8 cellular contexts compared by ENCODE assay signal in genomic region chr1:204422061-204422705, GRCh38. TPM values are rescaled to one million over a fixed set of nuclear protein-coding genes. Genes with fewer than 3 reads are reported as not detected.
A peak's percentile ranks its signal among the peaks of the same experiment; 100 is the strongest.
DNase-seq lines count a peak whose midpoint lies in the region; ATAC-seq, FAIRE-seq and TF ChIP-seq lines count a peak whose summit lies in the region.
"Not testable (repeated sequence)": the region's sequence is repeated elsewhere in the genome, so short reads cannot be mapped to it uniquely, and the experiment has no call there.

No MANE protein-coding gene starts in this region.

- H3K9ac ChIP-seq in IMR-90 (ENCODE audit: low read depth, low read length); K562 (ENCODE audit: insufficient read depth in 1 of 2, low read depth in 2 of 2, low read length in 2 of 2); keratinocyte (ENCODE audit: control insufficient read depth, extremely low read depth, insufficient read depth, low read length): not testable (repeated sequence)

- WGBS in A549 (ENCODE audit: missing lambda C conversion rate) = 79% methylated on average over 8 of the region's 8 CpGs
- WGBS in IMR-90 (ENCODE audit: extremely low coverage in 2 of 2, insufficient read length in 1 of 2), 2 experiments = no CpG with 5 or more reads among the region's 8 CpGs
- WGBS in K562 (ENCODE audit: insufficient coverage, low coverage, missing lambda C conversion rate) = 63% methylated on average over 8 of the region's 8 CpGs
- WGBS in psoas muscle, 3 donors = 93 to 95% (median 93%) methylated on average over 8 of the region's 8 CpGs
- WGBS in stomach, 5 donors = 87 to 95% (median 93%) methylated on average over 8 of the region's 8 CpGs

- not testable (repeated sequence) for FAIRE-seq in A549 (lab: Jason Lieb, UNC); K562 (lab: Jason Lieb, UNC); keratinocyte (lab: Jason Lieb, UNC)

- not testable (repeated sequence) for H3K4ac ChIP-seq in IMR-90 (ENCODE audit: low read depth, low read length)

- H3K4me1 Mint-ChIP-seq in activated CD4-positive, alpha-beta T cell treated with anti-CD3 and anti-CD28 coated beads for 36 hours = peaks cover 28% of the 10 kb centered on the region

- H3K4me2 ChIP-seq in A549 (peak overlapping the region; percentile 62), K562 (ENCODE audit: insufficient read depth, low read length) (peak overlapping the region; percentile 45; the same call in 1 of the 2 replicates)
- H3K4me2 ChIP-seq in IMR-90 (ENCODE audit: low read depth, low read length); keratinocyte (ENCODE audit: control insufficient read depth, extremely low read depth, insufficient read depth, low read depth, low read length): not testable (repeated sequence)

- TF ChIP-seq EP300 in A549 (IDR thresholded peaks at IDR 0.05); K562 (IDR thresholded peaks at IDR 0.05; ENCODE audit: low read length); stomach (IDR thresholded peaks at IDR 0.05): not testable (repeated sequence)

- H3K4me3 Mint-ChIP-seq in activated CD4-positive, alpha-beta T cell treated with anti-CD3 and anti-CD28 coated beads for 36 hours = not testable (repeated sequence)

- not testable (repeated sequence) for ATAC-seq in A549; IMR-90 (ENCODE audit: low read depth); activated CD4-positive, alpha-beta T cell treated with anti-CD3 and anti-CD28 coated beads for 36 hours; K562; psoas muscle

- CTCF ChIA-PET in A549 (lab: Yijun Ruan, JAX) = interaction anchor here (1.1 to 19.8 kb wide), 5 partner anchors 9 to 78 kb away, joined by 4 to 448 read pairs (median 18); partner anchors contain the start of gene PIK3C2B
- CTCF ChIA-PET in IMR-90 (lab: Yijun Ruan, JAX) = interaction anchor here (1.0 to 2.3 kb wide), 2 partner anchors 9 to 81 kb away, joined by 3 to 15 read pairs; no protein-coding TSS in a partner anchor
- CTCF ChIA-PET in activated CD4-positive, alpha-beta T cell treated with anti-CD3 and anti-CD28 coated beads for 36 hours (lab: Charles Lee) = interaction anchor here (0.9 to 2.8 kb wide), 5 partner anchors 9 to 84 kb away, joined by 3 to 12 read pairs (median 5); no protein-coding TSS in a partner anchor
- CTCF ChIA-PET in K562 (lab: Yijun Ruan, JAX; ENCODE audit: low intra/inter-chr PET ratio) = not testable (repeated sequence)

- not testable (repeated sequence) for H3K27me3 ChIP-seq in IMR-90 (ENCODE audit: control insufficient read depth, insufficient read depth, low read length); K562 (ENCODE audit: control insufficient read depth in 2 of 2, insufficient read depth in 2 of 2, low read length in 2 of 2); keratinocyte (ENCODE audit: control insufficient read depth, extremely low read depth, insufficient read depth, low read length); psoas muscle (ENCODE audit: insufficient read depth in 3 of 3, low read length in 2 of 3); stomach; vagina

- H2BK120ac ChIP-seq in IMR-90 (ENCODE audit: low read depth, low read length) = not testable (repeated sequence)

- not testable (repeated sequence) for H3K14ac ChIP-seq in IMR-90 (replicated peaks; ENCODE audit: low read depth, low read length)

- not testable (repeated sequence) for DNase-seq in A549 (ENCODE audit: low read depth in 1 of 2, low spot score in 1 of 2); IMR-90; K562 (ENCODE audit: extremely low read depth in 1 of 4, low spot score in 3 of 4); keratinocyte (ENCODE audit: low read depth, low spot score); psoas muscle; stomach
- DNase-seq in activated CD4-positive, alpha-beta T cell treated with anti-CD3 and anti-CD28 coated beads for 36 hours = peak; percentile 20
- DNase-seq in vagina (ENCODE audit: extremely low spot score in 2 of 2) = peak in 1 of 2 donors; percentile 69

- not testable (repeated sequence) for H3K27me3 Mint-ChIP-seq in activated CD4-positive, alpha-beta T cell treated with anti-CD3 and anti-CD28 coated beads for 36 hours

- TF ChIP-seq POLR2A in A549 (IDR thresholded peaks at IDR 0.05; ENCODE audit: low read length); IMR-90 (IDR thresholded peaks at IDR 0.05; ENCODE audit: low read depth, low read length); K562 (conservative IDR thresholded peaks at IDR 0.05); stomach (IDR thresholded peaks at IDR 0.05); vagina (IDR thresholded peaks at IDR 0.05): not testable (repeated sequence)

- not testable (repeated sequence) for H3K79me2 ChIP-seq in K562 (ENCODE audit: control insufficient read depth, insufficient read depth, low read length); keratinocyte (ENCODE audit: control insufficient read depth, insufficient read depth, low read length)

- not testable (repeated sequence) for TF ChIP-seq RAD21 in A549 (conservative IDR thresholded peaks at IDR 0.05 in 1 of 2, IDR thresholded peaks at IDR 0.05 in 1 of 2); IMR-90 (IDR thresholded peaks at IDR 0.05; ENCODE audit: low read length); K562 (CRISPR knock-in tag; conservative IDR thresholded peaks at IDR 0.05 in 1 of 2, IDR thresholded peaks at IDR 0.05 in 1 of 2)

- H3K9me3 Mint-ChIP-seq in activated CD4-positive, alpha-beta T cell treated with anti-CD3 and anti-CD28 coated beads for 36 hours (ENCODE audit: low read depth) = not testable (repeated sequence)

- intact Hi-C loops in IMR-90 (cut with micrococcal nuclease); activated CD4-positive, alpha-beta T cell treated with anti-CD3 and anti-CD28 coated beads for 36 hours (cut with DNase I, micrococcal nuclease); K562 (cut with micrococcal nuclease); psoas muscle (cut with DNase I); stomach (cut with DNase I; ENCODE audit: low total_unique reads); vagina (cut with DNase I): not testable (repeated sequence)

- in situ Hi-C loops in IMR-90 (cut with MboI; ENCODE audit: low sequenced_read_pairs); K562 (cut with MboI): not testable (repeated sequence)

- not testable (repeated sequence) for H2AK9ac ChIP-seq in IMR-90 (replicated peaks; ENCODE audit: low read depth, low read length, poor library complexity)

- H3K4me1 ChIP-seq in A549 = peaks cover 81% of the 10 kb centered on the region
- H3K4me1 ChIP-seq in IMR-90 (ENCODE audit: control insufficient read depth, insufficient read depth, low read length) = peaks cover 22% of the 10 kb centered on the region
- H3K4me1 ChIP-seq in K562 (replicated peaks in 1 of 2; ENCODE audit: control insufficient read depth in 2 of 2, insufficient read depth in 2 of 2, low read length in 2 of 2) = peaks cover 23 to 34% of the 10 kb centered on the region in 2 experiments
- H3K4me1 ChIP-seq in keratinocyte (ENCODE audit: control insufficient read depth, extremely low read depth, insufficient read depth, low read length) = peaks cover 41% of the 10 kb centered on the region
- peaks cover 15% of the 10 kb centered on the region for H3K4me1 ChIP-seq in psoas muscle
- peaks cover 14 to 42% (median 20%) of the 10 kb centered on the region in 4 donors for H3K4me1 ChIP-seq in stomach
- H3K4me1 ChIP-seq in vagina = peaks cover 21% of the 10 kb centered on the region

- H3K27ac Mint-ChIP-seq in activated CD4-positive, alpha-beta T cell treated with anti-CD3 and anti-CD28 coated beads for 36 hours = not testable (repeated sequence)

- H2BK15ac ChIP-seq in IMR-90 (ENCODE audit: low read depth, low read length) = not testable (repeated sequence)

- not testable (repeated sequence) for H3K79me1 ChIP-seq in IMR-90 (ENCODE audit: low read depth in 1 of 2, low read length in 2 of 2)

- H3K9me1 ChIP-seq in IMR-90 (ENCODE audit: insufficient read depth, low read length) = peaks cover 22% of the 10 kb centered on the region
- H3K9me1 ChIP-seq in K562 (ENCODE audit: control insufficient read depth, insufficient read depth, low read length); keratinocyte (ENCODE audit: control insufficient read depth, extremely low read depth, insufficient read depth, low read length): not testable (repeated sequence)

- not testable (repeated sequence) for H2AK5ac ChIP-seq in IMR-90 (ENCODE audit: low read depth, low read length)

- H2BK5ac ChIP-seq in IMR-90 (ENCODE audit: low read depth, low read length, poor library complexity, severe bottlenecking) = not testable (repeated sequence)

- not testable (repeated sequence) for H2BK20ac ChIP-seq in IMR-90 (ENCODE audit: low read depth, low read length)

- H4K20me1 ChIP-seq in IMR-90 (ENCODE audit: insufficient read depth, low read length); K562 (replicated peaks; ENCODE audit: control insufficient read depth, insufficient read depth, low read length); keratinocyte (ENCODE audit: control insufficient read depth, extremely low read depth, insufficient read depth, low read length): not testable (repeated sequence)

- H3K27ac ChIP-seq in A549 (peak overlapping the region; percentile 90 to 98), keratinocyte (ENCODE audit: control insufficient read depth, insufficient read depth, low read length) (peak overlapping the region; percentile 47), psoas muscle (peak overlapping the region; percentile 30), stomach (peak overlapping the region in 3 of 5 donors; percentile 18 to 48 (median 26)), vagina (peak overlapping the region; percentile 27)
- not testable (repeated sequence) for H3K27ac ChIP-seq in IMR-90 (ENCODE audit: insufficient read depth, low read length); K562 (ENCODE audit: extremely low read depth, low read depth, low read length)

- not testable (repeated sequence) for BruUV-seq in IMR-90 (replicated peaks; lab: Mats Ljungman, UMichigan); K562 (replicated peaks; lab: Mats Ljungman, UMichigan)

- H4K91ac ChIP-seq in IMR-90 (ENCODE audit: insufficient read depth, low read depth, low read length) = not testable (repeated sequence)

- not testable (repeated sequence) for H3K36me3 ChIP-seq in IMR-90 (ENCODE audit: control insufficient read depth, insufficient read depth, low read length); K562 (ENCODE audit: control insufficient read depth, insufficient read depth, low read length); keratinocyte (ENCODE audit: control insufficient read depth in 2 of 2, extremely low read depth in 1 of 2, insufficient read depth in 2 of 2, low read length in 2 of 2)
- H3K36me3 ChIP-seq in psoas muscle (ENCODE audit: insufficient read depth in 1 of 2, low read depth in 1 of 2) (peaks cover 5 to 61% of the 10 kb centered on the region in 2 donors), stomach (peaks cover 24 to 60% (median 52%) of the 10 kb centered on the region in 4 donors), vagina (peaks cover 0 to 27% of the 10 kb centered on the region in 2 donors)

- not testable (repeated sequence) for H4K8ac ChIP-seq in IMR-90 (ENCODE audit: low read depth in 2 of 2, low read length in 2 of 2)

- not testable (repeated sequence) for H3K56ac ChIP-seq in IMR-90 (ENCODE audit: extremely low read depth, insufficient read depth, low read length)

- peaks cover 26% of the 10 kb centered on the region for H3K36me3 Mint-ChIP-seq in activated CD4-positive, alpha-beta T cell treated with anti-CD3 and anti-CD28 coated beads for 36 hours (ENCODE audit: low read depth)

- POLR2A ChIA-PET in A549 (lab: Yijun Ruan, JAX) (interaction anchor here (0.6 to 1.1 kb wide), 3 partner anchors 9 to 94 kb away, joined by 3 to 6 read pairs (median 6); partner anchors contain the start of gene MDM4), K562 (lab: Yijun Ruan, JAX) (interaction anchor here (0.6 to 1.7 kb wide), 4 partner anchors 9 to 549 kb away, joined by 3 to 11 read pairs (median 4); partner anchors contain the start of gene MDM4)
- POLR2A ChIA-PET in IMR-90 (lab: Charles Lee; ENCODE audit: unreplicated experiment); activated CD4-positive, alpha-beta T cell treated with anti-CD3 and anti-CD28 coated beads for 36 hours (lab: Charles Lee): not testable (repeated sequence)

- dilution Hi-C loops in IMR-90 (cut with HindIII; ENCODE audit: low sequenced_read_pairs, unreplicated experiment); keratinocyte (cut with MboI; ENCODE audit: extremely low pct_ligation_motif_present, low sequenced_read_pairs): not testable (repeated sequence)

- H3K23ac ChIP-seq in IMR-90 (ENCODE audit: low read depth, low read length) = not testable (repeated sequence)

- not testable (repeated sequence) for H3K18ac ChIP-seq in IMR-90 (ENCODE audit: low read depth, low read length)

- TF ChIP-seq CTCF in A549 (IDR thresholded peaks at IDR 0.05); IMR-90 (conservative IDR thresholded peaks at IDR 0.05; ENCODE audit: low read depth, low read length); K562 (IDR thresholded peaks at IDR 0.05 in 2 of 3, conservative IDR thresholded peaks at IDR 0.05 in 1 of 3; ENCODE audit: insufficient read depth in 2 of 3, low read depth in 1 of 3, low read length in 3 of 3); keratinocyte (optimal IDR thresholded peaks at IDR 0.05 in 1 of 3, IDR thresholded peaks at IDR 0.05 in 1 of 3, conservative IDR thresholded peaks at IDR 0.05 in 1 of 3; ENCODE audit: extremely low read depth in 1 of 3, insufficient read depth in 2 of 3, low read length in 3 of 3); psoas muscle (IDR thresholded peaks at IDR 0.05); stomach (IDR thresholded peaks at IDR 0.05); vagina (IDR thresholded peaks at IDR 0.05): not testable (repeated sequence)

- not testable (repeated sequence) for H3K4me3 ChIP-seq in A549; IMR-90 (ENCODE audit: insufficient read depth, low read depth, low read length); K562; keratinocyte (ENCODE audit: control insufficient read depth in 2 of 3, extremely low read depth in 1 of 3, insufficient read depth in 2 of 3, low read depth in 1 of 3, low read length in 3 of 3); psoas muscle; stomach; vagina

- not testable (repeated sequence) for H2AFZ ChIP-seq in IMR-90 (replicated peaks; ENCODE audit: low read length, poor library complexity); keratinocyte (ENCODE audit: control insufficient read depth, low read length)
- H2AFZ ChIP-seq in K562 (ENCODE audit: low read depth, low read length) = peak overlapping the region; percentile 68

- not testable (repeated sequence) for H3K9me3 ChIP-seq in A549; IMR-90 (ENCODE audit: control insufficient read depth, insufficient read depth, low read length); K562 (replicated peaks; ENCODE audit: control insufficient read depth, insufficient read depth, low read depth, low read length); keratinocyte (ENCODE audit: control insufficient read depth, low read depth, low read length); psoas muscle; stomach; vagina

- peak overlapping the region; percentile 59; the same call in 1 of the 2 replicates for H4K5ac ChIP-seq in IMR-90 (ENCODE audit: low read depth, low read length)

RNA-seq across cellular contexts. Expression of gene PPP1R15B, which starts 10.6 kb away (rescaled TPM):
- polyA plus RNA-seq in A549 (2011; rRNA removed) (49.1 and 51.9 TPM in 2 replicates), A549 (2017; fragmentation: RNase III; extraction: RNeasy Plus Mini Kit Qiagen cat#74134 plus additional on column Dnase treatment) (26.9 to 27.8 TPM (median 27.2 TPM) in 3 replicates), IMR-90 (2012; rRNA removed) (14.4 and 15.0 TPM in 2 replicates), K562 (2011; rRNA removed) (24.6 and 27.0 TPM in 2 replicates), K562 (2014; fragmentation: Illumina TruSeq; extraction: Trizol) (34.2 and 36.5 TPM in 2 replicates), K562 (2014; fragmentation: Nextera tagmentation; extraction: Ambion mirVana) (10 to 100 TPM; 17.0 to 24.7 TPM), K562 (2014; rRNA removed) (26.9 and 27.2 TPM in 2 replicates), keratinocyte (13.7 to 22.8 TPM (median 19.1 TPM) in 3 replicates), psoas muscle (10 to 100 TPM; 12.2 to 23.9 (median 12.9) TPM), stomach (10 to 100 TPM in 1 of 3 donors, 1 to 10 TPM in 2; 6.5 to 11.1 (median 9.3) TPM)
- polyA plus RNA-seq in A549 (2012; cell fraction: cytosol; rRNA removed) = 18.5 and 22.6 TPM in 2 replicates
- 17.7 and 22.8 TPM in 2 replicates for polyA plus RNA-seq in A549 (2012; cell fraction: nucleus; rRNA removed)
- polyA minus RNA-seq in A549 (2011; rRNA and poly(A)+ RNA removed) = 52.6 and 57.4 TPM in 2 replicates
- total RNA-seq in IMR-90 (2012; rRNA removed) (14.9 and 20.3 TPM in 2 replicates), K562 (2014; rRNA removed) (30.8 and 32.3 TPM in 2 replicates), K562 (2014; rRNA removed; fragmentation: Illumina TruSeq; extraction: Trizol) (42.2 and 45.5 TPM in 2 replicates), K562 (2015; rRNA removed; fragmentation: Illumina TruSeq; extraction: Trizol) (30.6 and 32.4 TPM in 2 replicates), K562 (2021) (46.5 and 48.1 TPM in 2 replicates), psoas muscle (10 to 100 TPM; 15.5 to 35.2 (median 26.0) TPM), stomach (10 to 100 TPM; 19.8 to 74.4 (median 51.6) TPM), vagina (42.0 TPM)
- 8.7 and 10.7 TPM in 2 replicates for polyA plus RNA-seq in IMR-90 (2012; cell fraction: cytosol; rRNA removed)
- polyA plus RNA-seq in IMR-90 (2012; cell fraction: nucleus; rRNA removed; ENCODE audit: low replicate concordance) = 6.9 and 17.1 TPM in 2 replicates
- total RNA-seq in activated CD4-positive, alpha-beta T cell treated with anti-CD3 and anti-CD28 coated beads for 36 hours = 10 to 100 TPM; 55.9 to 57.6 TPM
- 89.5 and 106 TPM in 2 replicates for total RNA-seq in K562 (2011; cell fraction: chromatin; rRNA removed; ENCODE audit: low replicate concordance)
- 92.1 and 92.6 TPM in 2 replicates for total RNA-seq in K562 (2011; cell fraction: nucleolus; rRNA removed)
- total RNA-seq in K562 (2011; cell fraction: nucleoplasm; rRNA removed) = 106 and 121 TPM in 2 replicates
- polyA plus RNA-seq in K562 (2011; cell fraction: cytosol; rRNA removed) = 19.2 and 23.1 TPM in 2 replicates
- polyA plus RNA-seq in K562 (2011; cell fraction: nucleus; rRNA removed) = 18.4 and 20.5 TPM in 2 replicates
- 15.8 and 22.5 TPM in 2 replicates for polyA plus RNA-seq in K562 (2012)
- polyA minus RNA-seq in K562 (2011; rRNA and poly(A)+ RNA removed) = 47.0 and 63.2 TPM in 2 replicates
- polyA minus RNA-seq in K562 (2011; cell fraction: cytosol; rRNA and poly(A)+ RNA removed) = 38.7 and 39.2 TPM in 2 replicates
- polyA minus RNA-seq in K562 (2011; cell fraction: nucleus; rRNA and poly(A)+ RNA removed) = 36.5 and 72.2 TPM in 2 replicates
- 18.5 TPM for polyA plus RNA-seq in keratinocyte (2011; ENCODE audit: low read depth)
- 8.2 and 13.5 TPM in 2 replicates for polyA plus RNA-seq in keratinocyte (2011; cell fraction: cytosol; rRNA removed)
- polyA plus RNA-seq in keratinocyte (2011; cell fraction: nucleus; rRNA removed) = 29.7 and 36.0 TPM in 2 replicates
- polyA plus RNA-seq in keratinocyte (2012; ENCODE audit: low replicate concordance) = 15.0 and 20.0 TPM in 2 replicates
- 19.4 to 27.1 TPM (median 26.7 TPM) in 3 replicates for polyA minus RNA-seq in keratinocyte
- 23.6 TPM for polyA minus RNA-seq in keratinocyte (2011; cell fraction: cytosol; rRNA and poly(A)+ RNA removed)
- 41.9 and 58.3 TPM in 2 replicates for polyA minus RNA-seq in keratinocyte (2011; cell fraction: nucleus; rRNA and poly(A)+ RNA removed)
